19 cellular contexts compared by ENCODE assay signal in the genomic region with DNA sequence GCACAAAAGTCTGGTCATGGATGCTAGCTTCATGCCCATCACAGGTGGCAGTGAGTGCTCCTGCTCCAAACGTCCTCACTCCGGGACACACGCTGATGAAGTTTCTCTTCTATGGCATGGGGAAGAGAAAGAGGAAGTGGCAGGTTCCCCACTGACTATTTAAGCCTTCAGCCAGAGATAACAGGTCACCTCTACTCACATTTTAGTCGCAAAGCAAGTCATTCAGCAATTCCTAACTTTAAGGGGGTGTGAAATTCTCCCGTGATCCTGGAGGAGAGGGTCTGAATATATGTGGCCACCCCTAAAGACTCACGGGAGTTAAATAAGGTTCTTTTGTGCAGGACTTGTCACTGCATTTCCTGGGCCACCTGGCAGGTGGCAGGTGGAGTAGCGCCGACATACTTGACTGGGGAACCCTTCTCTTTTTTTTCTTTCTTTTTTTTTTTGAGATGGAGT. TPM values are rescaled to one million over a fixed set of nuclear protein-coding genes. Genes with fewer than 3 reads are reported as not detected.
DNase-seq lines count a peak whose midpoint lies in the region; ATAC-seq, FAIRE-seq and TF ChIP-seq lines count a peak whose summit lies in the region.
"Had no signal": no experiment of that assay in that cellular context is flagged by ENCODE, and none has a peak within 500 bp of the region (broad histone marks: within the 10 kb centered on the region; RNA-seq: fewer than 3 reads in every experiment).

No MANE protein-coding gene starts in this region.

- 32 to 39% (median 34%) methylated on average over 8 of the region's 8 CpGs for whole genome bisulfite sequencing in small intestine, 3 donors

- no peaks in the 10 kb centered on the region for H3K9me3 ChIP-seq in small intestine (ENCODE audit: control insufficient read depth, low read depth)
- H3K9me3 ChIP-seq: ovary, transverse colon had no signal

- no peaks in the 10 kb centered on the region for H3K27me3 ChIP-seq in small intestine (ENCODE audit: control insufficient read depth in 2 of 2, insufficient read depth in 2 of 2, low read length in 2 of 2)
- H3K27me3 ChIP-seq: dorsolateral prefrontal cortex, hepatocyte, ovary, transverse colon had no signal

- TF ChIP-seq CTCF in WTC11 (IDR thresholded peaks at IDR 0.05): no peak

- CTCF ChIA-PET in WTC11 (lab: Charles Lee): interaction anchor here (0.6 kb wide), 1 partner anchor 10 kb away, joined by 3 read pairs; no protein-coding TSS in a partner anchor

- H3K27ac Mint-ChIP-seq in WTC11: peak overlapping the region; percentile 63
- H3K27ac Mint-ChIP-seq: activated naive CD4-positive, alpha-beta T cell treated with anti-CD3 and anti-CD28 coated beads, Interleukin-2, amount 10 ng/mL, durations not matched to agents 7 days and 5 days; CD8-positive, alpha-beta memory T cell; T-cell had no signal

- peaks cover 33% of the 10 kb centered on the region for H3K4me1 Mint-ChIP-seq in WTC11

- H3K36me3 ChIP-seq in small intestine (ENCODE audit: control insufficient read depth in 2 of 2, insufficient read depth in 2 of 2, low read length in 2 of 2): no peaks in the 10 kb centered on the region
- H3K36me3 ChIP-seq: ovary, transverse colon had no signal

- FAIRE-seq in small intestine (lab: Jason Lieb, UNC): no peak

- H3K4me3 Mint-ChIP-seq in WTC11: no peak overlapping the region
- H3K4me3 Mint-ChIP-seq: activated naive CD4-positive, alpha-beta T cell treated with anti-CD3 and anti-CD28 coated beads, Interleukin-2, amount 10 ng/mL, durations not matched to agents 7 days and 5 days; brain; T-cell had no signal

- no peak for ATAC-seq in WTC11
- ATAC-seq: HCT116, T-cell had no signal

- DNase-seq in DMS53 (lab: John Stamatoyannopoulos, UW) (peak; percentile 26), DMS53 treated with DMSO at 0.1 percent for 48 hours (lab: John Stamatoyannopoulos, UW; ENCODE audit: unreplicated experiment) (no peak), NOMO-1 treated with DMSO at 0.1 percent for 48 hours (lab: John Stamatoyannopoulos, UW; ENCODE audit: unreplicated experiment) (peak; percentile 73), WTC11 (ENCODE audit: low spot score) (no peak), small intestine (peak; percentile 31), KG1 (lab: John Stamatoyannopoulos, UW) (no peak), LoVo (ENCODE audit: low spot score) (no peak)
- DNase-seq in central memory CD4-positive, alpha-beta T cell: no peak
- DNase-seq: activated naive CD4-positive, alpha-beta T cell treated with anti-CD3 and anti-CD28 coated beads, Interleukin-2, amount 10 ng/mL, durations not matched to agents 7 days and 5 days; CD8-positive, alpha-beta memory T cell; dorsolateral prefrontal cortex; NCI-H345; ovary; T-cell; transverse colon had no signal

- H3K36me3 Mint-ChIP-seq in WTC11: no peaks in the 10 kb centered on the region
- H3K36me3 Mint-ChIP-seq: activated naive CD4-positive, alpha-beta T cell treated with anti-CD3 and anti-CD28 coated beads, Interleukin-2, amount 10 ng/mL, durations not matched to agents 7 days and 5 days; brain; CD8-positive, alpha-beta memory T cell; T-cell had no signal

- H3K27me3 Mint-ChIP-seq in WTC11 (ENCODE audit: low read depth): no peaks in the 10 kb centered on the region
- H3K27me3 Mint-ChIP-seq: brain, T-cell had no signal

- no peak overlapping the region for H3K27ac ChIP-seq in small intestine (ENCODE audit: low read depth in 1 of 2, low read length in 1 of 2)
- H3K27ac ChIP-seq: 22Rv1, dorsolateral prefrontal cortex, ovary, transverse colon had no signal

- no peaks in the 10 kb centered on the region for H3K9me3 Mint-ChIP-seq in WTC11
- H3K9me3 Mint-ChIP-seq: activated naive CD4-positive, alpha-beta T cell treated with anti-CD3 and anti-CD28 coated beads, Interleukin-2, amount 10 ng/mL, durations not matched to agents 7 days and 5 days; CD8-positive, alpha-beta memory T cell; T-cell had no signal

- H3K4me3 ChIP-seq in small intestine (ENCODE audit: low read depth in 1 of 2, low read length in 2 of 2): no peak overlapping the region
- H3K4me3 ChIP-seq: dorsolateral prefrontal cortex, hepatocyte, ovary, transverse colon had no signal

- POLR2A ChIA-PET in WTC11 (lab: Charles Lee): interaction anchor here (0.6 kb wide), 1 partner anchor 11 kb away, joined by 3 read pairs; no protein-coding TSS in a partner anchor

- peaks cover 0 to 2% of the 10 kb centered on the region in 2 donors for H3K4me1 ChIP-seq in small intestine (ENCODE audit: control insufficient read depth in 2 of 2, insufficient read depth in 1 of 2, low read depth in 1 of 2, low read length in 1 of 2)

TF ChIP-seq in WTC11, 78 proteins besides CTCF, POLR2A, EP300 and RAD21:
- no peak for TF ChIP-seq ZNF396 (CRISPR knock-in tag; IDR thresholded peaks at IDR 0.05; ENCODE audit: borderline replicate concordance)
- TF ChIP-seq RELA (CRISPR knock-in tag; IDR thresholded peaks at IDR 0.05; ENCODE audit: borderline replicate concordance): no peak
- TF ChIP-seq, protein P1, sequence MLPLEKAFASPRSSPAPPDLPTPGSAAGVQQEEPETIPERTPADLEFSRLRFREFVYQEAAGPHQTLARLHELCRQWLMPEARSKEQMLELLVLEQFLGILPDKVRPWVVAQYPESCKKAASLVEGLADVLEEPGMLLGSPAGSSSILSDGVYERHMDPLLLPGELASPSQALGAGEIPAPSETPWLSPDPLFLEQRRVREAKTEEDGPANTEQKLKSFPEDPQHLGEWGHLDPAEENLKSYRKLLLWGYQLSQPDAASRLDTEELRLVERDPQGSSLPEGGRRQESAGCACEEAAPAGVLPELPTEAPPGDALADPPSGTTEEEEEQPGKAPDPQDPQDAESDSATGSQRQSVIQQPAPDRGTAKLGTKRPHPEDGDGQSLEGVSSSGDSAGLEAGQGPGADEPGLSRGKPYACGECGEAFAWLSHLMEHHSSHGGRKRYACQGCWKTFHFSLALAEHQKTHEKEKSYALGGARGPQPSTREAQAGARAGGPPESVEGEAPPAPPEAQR (CRISPR knock-in tag; IDR thresholded peaks at IDR 0.05): no peak
- no peak for TF ChIP-seq NR2C2 (CRISPR knock-in tag; IDR thresholded peaks at IDR 0.05)

RNA-seq across cellular contexts. Expression of gene RCOR1, which starts 18.8 kb away (rescaled TPM):
- 25.1 to 25.4 TPM (median 25.4 TPM) in 3 replicates for total RNA-seq in WTC11 (2021)
- polyA plus RNA-seq in small intestine: 10 to 100 TPM in 2 of 3 donors, 1 to 10 TPM in 1; 9.2 to 14.1 (median 10.6) TPM

Comparison
In these comparisons a context has a peak if more than half of its experiments do, and no peak if none do; other contexts are left out.
1. DNase-seq: peak in DMS53 (single experiment), NOMO-1 treated with DMSO at 0.1 percent for 48 hours (single experiment) and small intestine (single experiment); none in DMS53 treated with DMSO at 0.1 percent for 48 hours (single experiment), WTC11 (single experiment), KG1 (single experiment), central memory CD4-positive, alpha-beta T cell (single experiment) and LoVo (single experiment).